Comparison of ENCODE assay signal across 7 cellular contexts in genomic region chr4:78058591-78059523, GRCh38. TPM values are rescaled to one million over a fixed set of nuclear protein-coding genes. Genes with fewer than 3 reads are reported as not detected.
A peak's percentile ranks its signal among the peaks of the same experiment; 100 is the strongest.
DNase-seq lines count a peak whose midpoint lies in the region; ATAC-seq and FAIRE-seq lines count a peak whose summit lies in the region.

No MANE protein-coding gene starts in this region.

- H3K27ac Mint-ChIP-seq in activated CD8-positive, alpha-beta memory T cell treated with anti-CD3 and anti-CD28 coated beads, Interleukin-2, amount 10 ng/mL, durations not matched to agents 7 days and 5 days, result peak overlapping the region; percentile 22

- H3K4me3 ChIP-seq in neuron (ENCODE audit: low read length), result peak overlapping the region; percentile 63

- H3K9me3 ChIP-seq in neuron (ENCODE audit: low read length), result no peaks in the 10 kb centered on the region

- CTCF ChIA-PET in activated CD8-positive, alpha-beta memory T cell treated with anti-CD3 and anti-CD28 coated beads, Interleukin-2, amount 10 ng/mL, durations not matched to agents 7 days and 5 days (lab: Charles Lee), result interaction anchor here (0.9 to 2.6 kb wide), 5 partner anchors 13 to 690 kb away, joined by 3 to 17 read pairs (median 3); no protein-coding TSS in a partner anchor

- no peaks in the 10 kb centered on the region for H3K9me3 Mint-ChIP-seq in activated CD8-positive, alpha-beta memory T cell treated with anti-CD3 and anti-CD28 coated beads, Interleukin-2, amount 10 ng/mL, durations not matched to agents 7 days and 5 days (ENCODE audit: low read depth)

- H3K36me3 Mint-ChIP-seq in activated CD8-positive, alpha-beta memory T cell treated with anti-CD3 and anti-CD28 coated beads, Interleukin-2, amount 10 ng/mL, durations not matched to agents 7 days and 5 days, result peaks cover 2% of the 10 kb centered on the region

- FAIRE-seq in frontal cortex (lab: Jason Lieb, UNC), result no peak

- H3K27me3 ChIP-seq in neuron (ENCODE audit: insufficient read depth, low read length), result no peaks in the 10 kb centered on the region

- peak overlapping the region; percentile 81 for H2AFZ ChIP-seq in neuron (ENCODE audit: low read depth, low read length)

- no peaks in the 10 kb centered on the region for H3K36me3 ChIP-seq in neuron (ENCODE audit: insufficient read depth, low read length)

- H3K27me3 Mint-ChIP-seq in activated CD8-positive, alpha-beta memory T cell treated with anti-CD3 and anti-CD28 coated beads, Interleukin-2, amount 10 ng/mL, durations not matched to agents 7 days and 5 days, result peaks cover 80% of the 10 kb centered on the region

- H3K4me1 ChIP-seq in neuron (ENCODE audit: insufficient read depth, low read length), result peaks cover 13% of the 10 kb centered on the region

- ATAC-seq in activated CD8-positive, alpha-beta memory T cell treated with anti-CD3 and anti-CD28 coated beads, Interleukin-2, amount 10 ng/mL, durations not matched to agents 7 days and 5 days, result peak; percentile 13
- ATAC-seq in HG03520 (IDR thresholded peaks at IDR 0.05; ENCODE audit: unreplicated experiment), result no peak

- peaks cover 25% of the 10 kb centered on the region for H3K4me1 Mint-ChIP-seq in activated CD8-positive, alpha-beta memory T cell treated with anti-CD3 and anti-CD28 coated beads, Interleukin-2, amount 10 ng/mL, durations not matched to agents 7 days and 5 days

- peak; percentile 44 for DNase-seq in ELR (ENCODE audit: low read depth)
- peak; percentile 24 for DNase-seq in M059J (ENCODE audit: low read depth)
- DNase-seq in activated CD8-positive, alpha-beta memory T cell treated with anti-CD3 and anti-CD28 coated beads, Interleukin-2, amount 10 ng/mL, durations not matched to agents 7 days and 5 days, result no peak
- DNase-seq in frontal cortex (ENCODE audit: low spot score in 2 of 2), result peak; percentile 47
- DNase-seq in central memory CD4-positive, alpha-beta T cell, result no peak

- peak overlapping the region; percentile 74 for H3K4me3 Mint-ChIP-seq in activated CD8-positive, alpha-beta memory T cell treated with anti-CD3 and anti-CD28 coated beads, Interleukin-2, amount 10 ng/mL, durations not matched to agents 7 days and 5 days

RNA-seq across cellular contexts. Expression of gene FRAS1, which starts 1.7 kb away (rescaled TPM):
- total RNA-seq in M059J (2014; rRNA removed; shearing (Covaris generic)), result 0.02 TPM in 1 of 2 replicates, not detected in the other
- total RNA-seq in activated CD8-positive, alpha-beta memory T cell treated with anti-CD3 and anti-CD28 coated beads, Interleukin-2, amount 10 ng/mL, durations not matched to agents 7 days and 5 days, result under 1 TPM in 1 of 2 experiments, not detected in 1; 0.05 TPM
- 13.0 TPM for total RNA-seq in frontal cortex

Comparison
In these comparisons a context has a peak if more than half of its experiments do, and no peak if none do; other contexts are left out.
1. DNase-seq: peak in ELR (single experiment), M059J (single experiment) and frontal cortex (2 of 2); none in activated CD8-positive, alpha-beta memory T cell treated with anti-CD3 and anti-CD28 coated beads, Interleukin-2, amount 10 ng/mL, durations not matched to agents 7 days and 5 days (single experiment) and central memory CD4-positive, alpha-beta T cell (single experiment).
2. RNA of gene FRAS1, which starts 1.7 kb away (total RNA-seq): 13.0 TPM in frontal cortex (single experiment); 0.05 TPM in activated CD8-positive, alpha-beta memory T cell treated with anti-CD3 and anti-CD28 coated beads, Interleukin-2, amount 10 ng/mL, durations not matched to agents 7 days and 5 days and 0.02 TPM in M059J; every median in the first group is over 10 times any median in the second.